ENCODE assay signal across 1 cellular context in the genomic region with DNA sequence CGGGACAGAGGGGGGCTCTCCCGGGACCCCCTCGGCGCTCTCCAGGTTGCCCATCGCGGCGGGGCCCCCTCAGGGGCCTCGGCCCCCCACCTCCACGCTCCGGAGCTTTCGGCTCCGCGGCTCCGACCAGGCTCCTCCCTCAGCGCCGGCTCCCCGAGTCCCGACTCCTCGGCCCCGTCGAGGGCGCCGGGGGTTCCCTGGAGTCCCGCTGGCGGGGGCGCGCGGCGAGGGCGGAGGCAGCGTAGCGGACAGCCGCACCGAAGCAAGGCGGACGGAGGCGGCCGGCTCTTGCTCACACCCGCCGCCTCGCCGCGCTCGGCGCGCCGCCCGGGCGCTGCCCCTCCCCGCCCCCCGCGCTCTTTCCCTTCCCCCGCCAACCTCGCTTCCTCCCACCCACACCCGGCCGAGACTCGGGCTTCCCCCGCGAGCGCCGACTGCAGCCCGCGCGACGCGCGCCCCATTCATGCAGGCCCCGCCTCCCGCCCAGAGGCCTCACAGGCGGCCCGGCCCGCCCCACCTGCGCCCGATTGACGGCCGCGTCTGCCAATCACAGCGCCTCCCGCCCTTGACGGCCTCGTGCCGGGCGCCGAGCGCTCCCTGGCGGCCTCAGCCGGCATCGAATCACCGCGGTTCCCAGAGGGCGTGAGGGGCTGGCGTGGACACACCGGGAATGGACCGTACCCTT.
TF ChIP-seq lines count a peak whose summit lies in the region.

Gene FMNL3 (minus strand): TSS at position 279 of the 685 bp plus-strand sequence. CDS start 225 bp downstream, at position 54.

TF ChIP-seq in K562, 482 proteins besides CTCF, POLR2A, EP300 and RAD21 (continued from another document and continues in another):
- TF ChIP-seq IRF9 (tag; IDR thresholded peaks at IDR 0.05) (no peak), SIX5 (IDR thresholded peaks at IDR 0.05; ENCODE audit: borderline replicate concordance in 1 of 2, insufficient read depth in 1 of 2, low read depth in 1 of 2, low read length in 2 of 2) (no peak), EWSR1 (IDR thresholded peaks at IDR 0.05; ENCODE audit: borderline replicate concordance, low read depth, partially characterized antibody) (no peak), CLOCK (CRISPR knock-in tag; IDR thresholded peaks at IDR 0.05; ENCODE audit: borderline replicate concordance) (no peak), ZNF274 (IDR thresholded peaks at IDR 0.05; ENCODE audit: borderline replicate concordance, low read depth, low read length) (no peak), KAT2B (IDR thresholded peaks at IDR 0.05; ENCODE audit: low read depth, low read length) (no peak), BCOR (IDR thresholded peaks at IDR 0.05) (0 out of 2 replicates have a peak, but pooled peaks have one; percentile 26), KAT8 (IDR thresholded peaks at IDR 0.05; ENCODE audit: low read depth) (no peak), USF1 (CRISPR knock-in tag; IDR thresholded peaks at IDR 0.05) (peak; percentile 75), ZNF696 (CRISPR knock-in tag; conservative IDR thresholded peaks at IDR 0.05) (no peak), PHF21A (IDR thresholded peaks at IDR 0.05; ENCODE audit: borderline replicate concordance, low read depth) (no peak), KDM2B (CRISPR knock-in tag; IDR thresholded peaks at IDR 0.05) (peak; percentile 70; the same call in 1 of the 2 replicates), ZNF239 (CRISPR knock-in tag; IDR thresholded peaks at IDR 0.05) (no peak), ZC3H8 (IDR thresholded peaks at IDR 0.05) (no peak), KDM5B (IDR thresholded peaks at IDR 0.05; ENCODE audit: insufficient replicate concordance, low read depth, low read length) (no peak), RBBP5 (IDR thresholded peaks at IDR 0.05; ENCODE audit: borderline replicate concordance, insufficient read depth, low read length, poor library complexity, severe bottlenecking) (peak; percentile 46), PHF20 (IDR thresholded peaks at IDR 0.05; ENCODE audit: partially characterized antibody) (no peak), KLF13 (tag; IDR thresholded peaks at IDR 0.05; ENCODE audit: borderline replicate concordance, low read depth) (peak; percentile 73; the same call in 1 of the 2 replicates), ZNF12 (CRISPR knock-in tag; IDR thresholded peaks at IDR 0.05) (no peak), ZFX (CRISPR knock-in tag; IDR thresholded peaks at IDR 0.05) (peak; percentile 44; the same call in 1 of the 2 replicates), CBX1 (IDR thresholded peaks at IDR 0.05; ENCODE audit: low read depth) (peak; percentile 82; the same call in 1 of the 2 replicates), KAT7 (CRISPR knock-in tag; IDR thresholded peaks at IDR 0.05; ENCODE audit: borderline replicate concordance) (peak; percentile 91; the same call in 1 of the 2 replicates), MYBL2 (IDR thresholded peaks at IDR 0.05; ENCODE audit: low read depth) (no peak), MYBL2 (CRISPR knock-in tag; IDR thresholded peaks at IDR 0.05; ENCODE audit: borderline replicate concordance) (no peak), POLR2G (IDR thresholded peaks at IDR 0.05; ENCODE audit: low read depth, low read length) (peak; percentile 84), HMG20A (CRISPR knock-in tag; conservative IDR thresholded peaks at IDR 0.05) (no peak), GTF2F1 (IDR thresholded peaks at IDR 0.05; ENCODE audit: low read depth, low read length) (no peak), SP2 (IDR thresholded peaks at IDR 0.05; ENCODE audit: extremely low read depth, low read depth, low read length, poor library complexity, severe bottlenecking) (peak; percentile 86), ZNF740 (CRISPR knock-in tag; IDR thresholded peaks at IDR 0.05) (peak; percentile 53; the same call in 1 of the 2 replicates), ZNF740 (tag; IDR thresholded peaks at IDR 0.05) (0 out of 4 replicates have a peak, but pooled peaks of 1 of the 2 experiments have one; percentile 39), ZSCAN32 (CRISPR knock-in tag; IDR thresholded peaks at IDR 0.05) (no peak), SREBF1 (IDR thresholded peaks at IDR 0.05; ENCODE audit: borderline replicate concordance, low read depth, low read length) (no peak), TCF15 (CRISPR knock-in tag; IDR thresholded peaks at IDR 0.05) (no peak), RCOR1 (IDR thresholded peaks at IDR 0.05; ENCODE audit: borderline replicate concordance in 1 of 2, low read depth in 2 of 2, low read length in 2 of 2) (peak in 1 of 2 experiments; percentile 38; a peak in 2 of 4 replicates), NFIC (IDR thresholded peaks at IDR 0.05) (peak; percentile 40; the same call in 1 of the 2 replicates), NR1H2 (CRISPR knock-in tag; IDR thresholded peaks at IDR 0.05) (0 out of 2 replicates have a peak, but pooled peaks have one; percentile 27), POLR3A (IDR thresholded peaks at IDR 0.05; ENCODE audit: borderline replicate concordance, extremely low read depth, insufficient read depth, insufficient read length) (no peak), ZNF511 (CRISPR knock-in tag; IDR thresholded peaks at IDR 0.05) (peak; percentile 99), ZNF347 (CRISPR knock-in tag; IDR thresholded peaks at IDR 0.05; ENCODE audit: low read depth) (no peak), ZSCAN29 (IDR thresholded peaks at IDR 0.05) (no peak)
- TF ChIP-seq, protein P1, sequence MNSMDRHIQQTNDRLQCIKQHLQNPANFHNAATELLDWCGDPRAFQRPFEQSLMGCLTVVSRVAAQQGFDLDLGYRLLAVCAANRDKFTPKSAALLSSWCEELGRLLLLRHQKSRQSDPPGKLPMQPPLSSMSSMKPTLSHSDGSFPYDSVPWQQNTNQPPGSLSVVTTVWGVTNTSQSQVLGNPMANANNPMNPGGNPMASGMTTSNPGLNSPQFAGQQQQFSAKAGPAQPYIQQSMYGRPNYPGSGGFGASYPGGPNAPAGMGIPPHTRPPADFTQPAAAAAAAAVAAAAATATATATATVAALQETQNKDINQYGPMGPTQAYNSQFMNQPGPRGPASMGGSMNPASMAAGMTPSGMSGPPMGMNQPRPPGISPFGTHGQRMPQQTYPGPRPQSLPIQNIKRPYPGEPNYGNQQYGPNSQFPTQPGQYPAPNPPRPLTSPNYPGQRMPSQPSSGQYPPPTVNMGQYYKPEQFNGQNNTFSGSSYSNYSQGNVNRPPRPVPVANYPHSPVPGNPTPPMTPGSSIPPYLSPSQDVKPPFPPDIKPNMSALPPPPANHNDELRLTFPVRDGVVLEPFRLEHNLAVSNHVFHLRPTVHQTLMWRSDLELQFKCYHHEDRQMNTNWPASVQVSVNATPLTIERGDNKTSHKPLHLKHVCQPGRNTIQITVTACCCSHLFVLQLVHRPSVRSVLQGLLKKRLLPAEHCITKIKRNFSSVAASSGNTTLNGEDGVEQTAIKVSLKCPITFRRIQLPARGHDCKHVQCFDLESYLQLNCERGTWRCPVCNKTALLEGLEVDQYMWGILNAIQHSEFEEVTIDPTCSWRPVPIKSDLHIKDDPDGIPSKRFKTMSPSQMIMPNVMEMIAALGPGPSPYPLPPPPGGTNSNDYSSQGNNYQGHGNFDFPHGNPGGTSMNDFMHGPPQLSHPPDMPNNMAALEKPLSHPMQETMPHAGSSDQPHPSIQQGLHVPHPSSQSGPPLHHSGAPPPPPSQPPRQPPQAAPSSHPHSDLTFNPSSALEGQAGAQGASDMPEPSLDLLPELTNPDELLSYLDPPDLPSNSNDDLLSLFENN (IDR thresholded peaks at IDR 0.05; ENCODE audit: low read depth in 2 of 2, low read length in 2 of 2), result peak in 1 of 2 experiments; percentile 37; a peak in 1 of 4 replicates
- TF ChIP-seq, protein P2, sequence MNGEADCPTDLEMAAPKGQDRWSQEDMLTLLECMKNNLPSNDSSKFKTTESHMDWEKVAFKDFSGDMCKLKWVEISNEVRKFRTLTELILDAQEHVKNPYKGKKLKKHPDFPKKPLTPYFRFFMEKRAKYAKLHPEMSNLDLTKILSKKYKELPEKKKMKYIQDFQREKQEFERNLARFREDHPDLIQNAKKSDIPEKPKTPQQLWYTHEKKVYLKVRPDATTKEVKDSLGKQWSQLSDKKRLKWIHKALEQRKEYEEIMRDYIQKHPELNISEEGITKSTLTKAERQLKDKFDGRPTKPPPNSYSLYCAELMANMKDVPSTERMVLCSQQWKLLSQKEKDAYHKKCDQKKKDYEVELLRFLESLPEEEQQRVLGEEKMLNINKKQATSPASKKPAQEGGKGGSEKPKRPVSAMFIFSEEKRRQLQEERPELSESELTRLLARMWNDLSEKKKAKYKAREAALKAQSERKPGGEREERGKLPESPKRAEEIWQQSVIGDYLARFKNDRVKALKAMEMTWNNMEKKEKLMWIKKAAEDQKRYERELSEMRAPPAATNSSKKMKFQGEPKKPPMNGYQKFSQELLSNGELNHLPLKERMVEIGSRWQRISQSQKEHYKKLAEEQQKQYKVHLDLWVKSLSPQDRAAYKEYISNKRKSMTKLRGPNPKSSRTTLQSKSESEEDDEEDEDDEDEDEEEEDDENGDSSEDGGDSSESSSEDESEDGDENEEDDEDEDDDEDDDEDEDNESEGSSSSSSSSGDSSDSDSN (IDR thresholded peaks at IDR 0.05; ENCODE audit: borderline replicate concordance in 1 of 2, low read depth in 2 of 2, low read length in 2 of 2), result peak in 1 of 2 experiments; percentile 61; a peak in 1 of 4 replicates
- TF ChIP-seq, protein P3, sequence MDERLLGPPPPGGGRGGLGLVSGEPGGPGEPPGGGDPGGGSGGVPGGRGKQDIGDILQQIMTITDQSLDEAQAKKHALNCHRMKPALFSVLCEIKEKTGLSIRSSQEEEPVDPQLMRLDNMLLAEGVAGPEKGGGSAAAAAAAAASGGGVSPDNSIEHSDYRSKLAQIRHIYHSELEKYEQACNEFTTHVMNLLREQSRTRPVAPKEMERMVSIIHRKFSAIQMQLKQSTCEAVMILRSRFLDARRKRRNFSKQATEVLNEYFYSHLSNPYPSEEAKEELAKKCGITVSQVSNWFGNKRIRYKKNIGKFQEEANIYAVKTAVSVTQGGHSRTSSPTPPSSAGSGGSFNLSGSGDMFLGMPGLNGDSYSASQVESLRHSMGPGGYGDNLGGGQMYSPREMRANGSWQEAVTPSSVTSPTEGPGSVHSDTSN (CRISPR knock-in tag; IDR thresholded peaks at IDR 0.05; ENCODE audit: low read depth), result peak; percentile 97
- TF ChIP-seq, protein P3 (tag; conservative IDR thresholded peaks at IDR 0.05; ENCODE audit: low read depth), result peak; percentile 79
- TF ChIP-seq, protein P4, sequence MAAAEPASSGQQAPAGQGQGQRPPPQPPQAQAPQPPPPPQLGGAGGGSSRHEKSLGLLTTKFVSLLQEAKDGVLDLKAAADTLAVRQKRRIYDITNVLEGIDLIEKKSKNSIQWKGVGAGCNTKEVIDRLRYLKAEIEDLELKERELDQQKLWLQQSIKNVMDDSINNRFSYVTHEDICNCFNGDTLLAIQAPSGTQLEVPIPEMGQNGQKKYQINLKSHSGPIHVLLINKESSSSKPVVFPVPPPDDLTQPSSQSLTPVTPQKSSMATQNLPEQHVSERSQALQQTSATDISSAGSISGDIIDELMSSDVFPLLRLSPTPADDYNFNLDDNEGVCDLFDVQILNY (CRISPR knock-in tag; IDR thresholded peaks at IDR 0.05), result peak; percentile 91
